In the genomic region with DNA sequence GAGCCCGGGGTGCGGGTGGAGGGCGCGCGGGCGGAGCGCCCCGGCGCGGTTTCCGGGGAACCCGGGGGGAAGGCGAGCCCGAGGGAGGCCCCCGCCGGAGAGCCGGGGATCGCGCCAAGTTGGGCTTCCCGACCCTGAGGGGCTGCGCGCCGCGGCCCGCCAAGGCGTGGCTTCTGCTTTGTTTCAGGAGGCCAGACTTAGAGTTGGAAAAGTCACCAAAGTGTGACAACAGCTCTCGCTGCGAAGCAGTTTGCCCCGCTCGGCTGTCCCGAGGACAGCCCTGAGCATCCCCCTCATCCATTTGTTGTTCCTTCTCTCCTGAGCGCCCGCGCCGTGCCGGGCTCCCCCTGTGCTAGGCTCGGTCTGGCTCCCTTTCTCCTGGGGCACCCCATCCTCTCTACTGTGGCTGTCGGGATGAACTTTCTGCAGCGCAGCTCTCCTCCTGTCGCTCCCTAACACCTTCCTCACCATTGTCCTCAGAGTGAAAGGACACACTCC, we compare ENCODE assay signal across 8 cellular contexts. TPM values are rescaled to one million over a fixed set of nuclear protein-coding genes. Genes with fewer than 3 reads are reported as not detected.
DNase-seq lines count a peak whose midpoint lies in the region; ATAC-seq and TF ChIP-seq lines count a peak whose summit lies in the region.

No MANE protein-coding gene starts in this region.

- H3K36me3 Mint-ChIP-seq in H9 (ENCODE audit: insufficient read depth in 1 of 3, low read depth in 3 of 3), result peaks cover 0 to 1% (median 0%) of the 10 kb centered on the region in 3 experiments; a peak in 1 of 7 replicates
- H3K36me3 Mint-ChIP-seq in endothelial cell (ENCODE audit: low read depth, unreplicated experiment), result peaks cover 3% of the 10 kb centered on the region
- no peaks in the 10 kb centered on the region for H3K36me3 Mint-ChIP-seq in natural killer cell

- peaks cover 14% of the 10 kb centered on the region for H3K23me2 ChIP-seq in H9 (ENCODE audit: insufficient read length, low read depth, low read length, poor library complexity, severe bottlenecking)

- POLR2A ChIA-PET in OCI-LY7 (lab: Charles Lee), result no interaction called here

- H3K27ac Mint-ChIP-seq in H9, result peak overlapping the region in 1 of 3 experiments; percentile 60; a peak in 2 of 7 replicates
- H3K27ac Mint-ChIP-seq in endothelial cell (ENCODE audit: unreplicated experiment), result peak overlapping the region; percentile 48
- H3K27ac Mint-ChIP-seq in natural killer cell, result peak overlapping the region; percentile 93 to 100

- no peak overlapping the region for H4K8ac ChIP-seq in H9 (replicated peaks; ENCODE audit: insufficient read length, low read depth, low read length)

- H2BK12ac ChIP-seq in H9 (ENCODE audit: insufficient read length, low read depth, low read length), result no peak overlapping the region

- no peak overlapping the region for H3T11ph ChIP-seq in H9 (ENCODE audit: low read length)

- H3K27me3 ChIP-seq in GM06990 (replicated peaks; ENCODE audit: control insufficient read depth, insufficient read depth, low read length) (no peaks in the 10 kb centered on the region; the same call in none of the 2 replicates), H9 (ENCODE audit: insufficient read depth, low read length) (peaks cover 27% of the 10 kb centered on the region)

- no peak overlapping the region for H2BK20ac ChIP-seq in H9 (ENCODE audit: low read depth, low read length, poor library complexity, severe bottlenecking)

- no peak overlapping the region for H3K4ac ChIP-seq in H9 (ENCODE audit: low read depth, low read length)

- DNase-seq in GM06990 (ENCODE audit: extremely low read depth, insufficient read length) (no peak), H9 (no peak), OCI-LY7 (ENCODE audit: low spot score) (no peak), endothelial cell (ENCODE audit: low spot score) (no peak), natural killer cell (no peak), kidney glomerular epithelial cell (lab: John Stamatoyannopoulos, UW) (no peak), hippocampal formation (lab: John Stamatoyannopoulos, UW) (no peak), AG20443 (ENCODE audit: low spot score) (no peak)

- TF ChIP-seq CTCF in GM06990 (IDR thresholded peaks at IDR 0.05; ENCODE audit: insufficient read depth, low read length, poor library complexity, severe bottlenecking) (no peak), H9 (conservative IDR thresholded peaks at IDR 0.05) (no peak), OCI-LY7 (conservative IDR thresholded peaks at IDR 0.05; ENCODE audit: low read length) (no peak), endothelial cell (IDR thresholded peaks at IDR 0.05; ENCODE audit: unreplicated experiment) (no peak), natural killer cell (IDR thresholded peaks at IDR 0.05) (no peak)

- H3K27me3 Mint-ChIP-seq in H9 (ENCODE audit: low read depth), result peaks cover 90% of the 10 kb centered on the region
- peaks cover 22% of the 10 kb centered on the region for H3K27me3 Mint-ChIP-seq in endothelial cell (ENCODE audit: unreplicated experiment)
- no peaks in the 10 kb centered on the region for H3K27me3 Mint-ChIP-seq in natural killer cell (ENCODE audit: low read depth in 2 of 2)

- intact Hi-C loops in OCI-LY7 (cut with micrococcal nuclease; ENCODE audit: unreplicated experiment) (no loop called here), natural killer cell (cut with micrococcal nuclease) (loop anchor here (1.0 to 5.0 kb wide), 2 partner anchors 14 to 35 kb away; no protein-coding TSS in a partner anchor)

- H3K4me3 ChIP-seq in GM06990 (replicated peaks; ENCODE audit: low read depth, low read length) (peak overlapping the region; percentile 61), OCI-LY7 (ENCODE audit: low read depth, low read length, poor library complexity, severe bottlenecking) (no peak overlapping the region)

- no peak overlapping the region for H3K18ac ChIP-seq in H9 (ENCODE audit: insufficient read length, low read depth, low read length)

- no peak overlapping the region for H2BK5ac ChIP-seq in H9 (ENCODE audit: insufficient read length, low read length)

- H3K9me3 Mint-ChIP-seq in H9 (peaks cover 0 to 5% of the 10 kb centered on the region in 2 experiments; a peak in 2 of 5 replicates), endothelial cell (ENCODE audit: unreplicated experiment) (no peaks in the 10 kb centered on the region), natural killer cell (no peaks in the 10 kb centered on the region)

- no CpG with 5 or more reads among the region's 40 CpGs for WGBS in H9 (ENCODE audit: extremely low coverage, insufficient read length, low lambda C conversion rate)

- H2BK15ac ChIP-seq in H9 (ENCODE audit: low read depth, low read length), result no peak overlapping the region

- CTCF ChIA-PET in OCI-LY7 (lab: Charles Lee; ENCODE audit: unreplicated experiment), result no interaction called here

- H4K5ac ChIP-seq in H9 (ENCODE audit: insufficient read length, low read depth, low read length), result no peak overlapping the region

- no peak overlapping the region for H2AK5ac ChIP-seq in H9 (ENCODE audit: insufficient read length, low read length)

- H3K79me2 ChIP-seq in H9 (ENCODE audit: insufficient read depth, low read length), result no peaks in the 10 kb centered on the region
- no peaks in the 10 kb centered on the region for H3K79me2 ChIP-seq in OCI-LY7 (ENCODE audit: insufficient read depth, low read depth, low read length)

- H3K4me1 ChIP-seq in H9 (ENCODE audit: insufficient read depth, low read length), result peaks cover 2% of the 10 kb centered on the region; the same call in 1 of the 2 replicates
- peaks cover 7% of the 10 kb centered on the region for H3K4me1 ChIP-seq in OCI-LY7 (ENCODE audit: insufficient read depth, low read length, poor library complexity, severe bottlenecking)

- H3K9me3 ChIP-seq in H9 (ENCODE audit: control insufficient read depth, low read depth, low read length) (no peaks in the 10 kb centered on the region), OCI-LY7 (ENCODE audit: low read length) (no peaks in the 10 kb centered on the region)

- H3K14ac ChIP-seq in H9 (ENCODE audit: insufficient read depth, low read length), result no peak overlapping the region; the same call in 1 of the 2 replicates

- H3K56ac ChIP-seq in H9 (ENCODE audit: insufficient read length, low read depth, low read length), result no peak overlapping the region

- no peak overlapping the region for H3K23ac ChIP-seq in H9 (ENCODE audit: insufficient read length, low read depth, low read length)

- H3K9me2 ChIP-seq in OCI-LY7 (ENCODE audit: insufficient read depth, low read length), result no peaks in the 10 kb centered on the region

- H3K4me2 ChIP-seq in H9 (ENCODE audit: insufficient read depth, insufficient read length, low read length) (peak overlapping the region; percentile 80), OCI-LY7 (ENCODE audit: low read length) (peak overlapping the region; percentile 25; the same call in 1 of the 2 replicates)

- no peaks in the 10 kb centered on the region for H3K79me1 ChIP-seq in H9 (ENCODE audit: insufficient read depth, low read depth, low read length, poor library complexity, severe bottlenecking)

- H3K27ac ChIP-seq in H9 (ENCODE audit: insufficient read length, low read depth, low read length) (no peak overlapping the region), OCI-LY7 (ENCODE audit: low read depth, low read length, poor library complexity, severe bottlenecking) (no peak overlapping the region)

- H2BK120ac ChIP-seq in H9 (ENCODE audit: low read depth, low read length, poor library complexity, severe bottlenecking), result no peak overlapping the region

- H4K20me1 ChIP-seq in H9 (ENCODE audit: control insufficient read depth, insufficient read depth, insufficient read length), result no peaks in the 10 kb centered on the region
- no peaks in the 10 kb centered on the region for H4K20me1 ChIP-seq in OCI-LY7 (ENCODE audit: insufficient read depth, low read length)

- H3K36me3 ChIP-seq in GM06990 (ENCODE audit: control insufficient read depth, insufficient read depth, low read length) (no peaks in the 10 kb centered on the region), OCI-LY7 (ENCODE audit: insufficient read depth, low read length) (no peaks in the 10 kb centered on the region)

- peak; percentile 5 to 36 (median 27) for ATAC-seq in natural killer cell

- no peak overlapping the region for H2AFZ ChIP-seq in H9 (ENCODE audit: low read length)
- H2AFZ ChIP-seq in OCI-LY7 (ENCODE audit: low read length), result no peak overlapping the region

- H4K91ac ChIP-seq in H9 (ENCODE audit: insufficient read length, low read depth, low read length), result no peak overlapping the region

- no peak overlapping the region for H3K9ac ChIP-seq in H9 (ENCODE audit: extremely low read depth, insufficient read length, low read length)

- peak overlapping the region; percentile 70 to 85 for H3K4me3 Mint-ChIP-seq in H9
- peak overlapping the region; percentile 93 for H3K4me3 Mint-ChIP-seq in endothelial cell (ENCODE audit: unreplicated experiment)
- H3K4me3 Mint-ChIP-seq in natural killer cell, result peak overlapping the region; percentile 96

- BruUV-seq in OCI-LY7 (replicated peaks; lab: Mats Ljungman, UMichigan), result no TSS peak

- peaks cover 29 to 42% of the 10 kb centered on the region in 2 experiments for H3K4me1 Mint-ChIP-seq in H9
- peaks cover 7% of the 10 kb centered on the region for H3K4me1 Mint-ChIP-seq in endothelial cell (ENCODE audit: unreplicated experiment)
- peaks cover 50 to 58% of the 10 kb centered on the region in 2 donors for H3K4me1 Mint-ChIP-seq in natural killer cell

RNA-seq across cellular contexts. Expression of gene GLIPR2, which starts 0.4 kb away (rescaled TPM):
- 9.7 and 10.0 TPM in 2 replicates for total RNA-seq in H9 (2021)
- total RNA-seq in OCI-LY7 (2014; rRNA removed; shearing (Covaris generic)), result not detected in 2 replicates
- total RNA-seq in OCI-LY7 (2022), result not detected in 2 replicates
- 6.3 TPM for total RNA-seq in endothelial cell (ENCODE audit: unreplicated experiment)
- 100 to 1,000 TPM; 124 to 135 (median 125) TPM for total RNA-seq in natural killer cell

RNA-seq across cellular contexts. Expression of gene CCIN, which starts 32.2 kb away (rescaled TPM):
- total RNA-seq in H9 (2021) (0.11 TPM in 1 of 2 replicates, not detected in the other), OCI-LY7 (2022) (not detected in 2 replicates), endothelial cell (ENCODE audit: unreplicated experiment) (not detected), natural killer cell (1 to 10 TPM; 2.0 to 2.8 (median 2.0) TPM)
- not detected in 2 replicates for total RNA-seq in OCI-LY7 (2014; rRNA removed; shearing (Covaris generic))

RNA-seq across cellular contexts. Expression of gene CLTA, which starts 53.8 kb away (rescaled TPM):
- 195 and 212 TPM in 2 replicates for total RNA-seq in H9 (2021)
- 150 and 176 TPM in 2 replicates for total RNA-seq in OCI-LY7 (2014; rRNA removed; shearing (Covaris generic))
- total RNA-seq in OCI-LY7 (2022), result 161 and 171 TPM in 2 replicates
- 330 TPM for total RNA-seq in endothelial cell (ENCODE audit: unreplicated experiment)
- total RNA-seq in natural killer cell, result 10 to 100 TPM; 49.4 to 62.0 (median 52.6) TPM

Comparison
In these comparisons a context has a peak if more than half of its experiments do, and no peak if none do; other contexts are left out.
1. RNA of gene GLIPR2, which starts 0.4 kb away (total RNA-seq): 124 to 135 TPM in natural killer cell; 9.7 to 10.0 TPM in H9, 6.3 TPM in endothelial cell (single experiment) and not detected in OCI-LY7; every median in the first group is over 10 times any median in the second.
2. Peak in every context shown above with its lines, with median percentiles within 50 percentile points of each other: H3K4me3 Mint-ChIP-seq.